2 cellular contexts compared by ENCODE assay signal in genomic region chr1:109702940-109703339, GRCh38.
TF ChIP-seq lines count a peak whose summit lies in the region.

No MANE protein-coding gene starts in this region.

TF ChIP-seq in HEK293, 187 proteins besides CTCF, POLR2A, EP300 and RAD21:
- peak; percentile 16 for TF ChIP-seq SETDB1 (IDR thresholded peaks at IDR 0.05; ENCODE audit: insufficient read length, low read length)
TF ChIP-seq in HEK293: peak in this region for 1; not testable (repeated sequence) for 186.

TF ChIP-seq in K562, 482 proteins besides CTCF, POLR2A, EP300 and RAD21:
- peak; percentile 91 for TF ChIP-seq ZNF445 (CRISPR knock-in tag; IDR thresholded peaks at IDR 0.05; ENCODE audit: low read depth)
- TF ChIP-seq TRIM24 (IDR thresholded peaks at IDR 0.05), result peak in 1 of 2 experiments; percentile 30; a peak in 1 of 4 replicates
- peak; percentile 85 for TF ChIP-seq TRIM28 (IDR thresholded peaks at IDR 0.05)
- peak; percentile 77; the same call in 1 of the 2 replicates for TF ChIP-seq CBX5 (IDR thresholded peaks at IDR 0.05; ENCODE audit: borderline replicate concordance, low read depth)
